1 cellular context compared by ENCODE assay signal in the genomic region with DNA sequence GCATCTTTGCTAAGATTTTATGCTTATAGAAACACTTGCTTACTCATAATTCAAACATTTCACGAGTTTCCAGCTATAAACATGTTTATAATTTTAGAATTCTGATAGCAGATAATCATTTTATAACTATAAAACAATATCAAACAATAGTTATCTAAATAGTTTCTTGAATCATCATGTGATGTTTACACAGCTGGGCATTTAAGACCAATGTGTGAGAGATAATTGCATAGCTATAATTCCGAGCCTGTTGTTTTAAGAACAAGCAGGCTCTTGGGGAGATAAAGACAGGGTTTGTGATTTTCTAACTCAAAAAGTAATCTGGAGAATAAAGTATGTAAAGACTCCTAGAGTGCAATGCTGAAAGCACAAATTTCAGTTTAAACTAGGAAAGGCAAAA.
TF ChIP-seq lines count a peak whose summit lies in the region.

No MANE protein-coding gene starts in this region.

TF ChIP-seq in HepG2, 621 proteins besides CTCF, POLR2A, EP300 and RAD21:
- TF ChIP-seq, protein P1, sequence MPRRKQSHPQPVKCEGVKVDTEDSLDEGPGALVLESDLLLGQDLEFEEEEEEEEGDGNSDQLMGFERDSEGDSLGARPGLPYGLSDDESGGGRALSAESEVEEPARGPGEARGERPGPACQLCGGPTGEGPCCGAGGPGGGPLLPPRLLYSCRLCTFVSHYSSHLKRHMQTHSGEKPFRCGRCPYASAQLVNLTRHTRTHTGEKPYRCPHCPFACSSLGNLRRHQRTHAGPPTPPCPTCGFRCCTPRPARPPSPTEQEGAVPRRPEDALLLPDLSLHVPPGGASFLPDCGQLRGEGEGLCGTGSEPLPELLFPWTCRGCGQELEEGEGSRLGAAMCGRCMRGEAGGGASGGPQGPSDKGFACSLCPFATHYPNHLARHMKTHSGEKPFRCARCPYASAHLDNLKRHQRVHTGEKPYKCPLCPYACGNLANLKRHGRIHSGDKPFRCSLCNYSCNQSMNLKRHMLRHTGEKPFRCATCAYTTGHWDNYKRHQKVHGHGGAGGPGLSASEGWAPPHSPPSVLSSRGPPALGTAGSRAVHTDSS (CRISPR knock-in tag; conservative IDR thresholded peaks at IDR 0.05) = no peak
- no peak for TF ChIP-seq ZNF670 (CRISPR knock-in tag; IDR thresholded peaks at IDR 0.05; ENCODE audit: borderline replicate concordance)
- no peak for TF ChIP-seq ZNF292 (CRISPR knock-in tag; IDR thresholded peaks at IDR 0.05; ENCODE audit: borderline replicate concordance, low read depth)
- no peak for TF ChIP-seq ZNF878 (CRISPR knock-in tag; IDR thresholded peaks at IDR 0.05)
- TF ChIP-seq, protein P2, sequence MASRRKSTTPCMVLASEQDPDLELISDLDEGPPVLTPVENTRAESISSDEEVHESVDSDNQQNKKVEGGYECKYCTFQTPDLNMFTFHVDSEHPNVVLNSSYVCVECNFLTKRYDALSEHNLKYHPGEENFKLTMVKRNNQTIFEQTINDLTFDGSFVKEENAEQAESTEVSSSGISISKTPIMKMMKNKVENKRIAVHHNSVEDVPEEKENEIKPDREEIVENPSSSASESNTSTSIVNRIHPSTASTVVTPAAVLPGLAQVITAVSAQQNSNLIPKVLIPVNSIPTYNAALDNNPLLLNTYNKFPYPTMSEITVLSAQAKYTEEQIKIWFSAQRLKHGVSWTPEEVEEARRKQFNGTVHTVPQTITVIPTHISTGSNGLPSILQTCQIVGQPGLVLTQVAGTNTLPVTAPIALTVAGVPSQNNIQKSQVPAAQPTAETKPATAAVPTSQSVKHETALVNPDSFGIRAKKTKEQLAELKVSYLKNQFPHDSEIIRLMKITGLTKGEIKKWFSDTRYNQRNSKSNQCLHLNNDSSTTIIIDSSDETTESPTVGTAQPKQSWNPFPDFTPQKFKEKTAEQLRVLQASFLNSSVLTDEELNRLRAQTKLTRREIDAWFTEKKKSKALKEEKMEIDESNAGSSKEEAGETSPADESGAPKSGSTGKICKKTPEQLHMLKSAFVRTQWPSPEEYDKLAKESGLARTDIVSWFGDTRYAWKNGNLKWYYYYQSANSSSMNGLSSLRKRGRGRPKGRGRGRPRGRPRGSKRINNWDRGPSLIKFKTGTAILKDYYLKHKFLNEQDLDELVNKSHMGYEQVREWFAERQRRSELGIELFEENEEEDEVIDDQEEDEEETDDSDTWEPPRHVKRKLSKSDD (CRISPR knock-in tag; IDR thresholded peaks at IDR 0.05; ENCODE audit: low read depth) = no peak
- TF ChIP-seq FOXM1 (CRISPR knock-in tag; IDR thresholded peaks at IDR 0.05) = no peak
- TF ChIP-seq SP140L (CRISPR knock-in tag; IDR thresholded peaks at IDR 0.05; ENCODE audit: borderline replicate concordance) = no peak
- TF ChIP-seq HCFC1 (IDR thresholded peaks at IDR 0.05; ENCODE audit: low read depth, low read length) = no peak
- TF ChIP-seq ZFYVE20 (CRISPR knock-in tag; IDR thresholded peaks at IDR 0.05; ENCODE audit: borderline replicate concordance, low read depth) = no peak
- no peak for TF ChIP-seq MZF1 (CRISPR knock-in tag; IDR thresholded peaks at IDR 0.05; ENCODE audit: borderline replicate concordance)
TF ChIP-seq in HepG2: peak in this region for 0.
